ENCODE assay signal across 15 cellular contexts in the genomic region with DNA sequence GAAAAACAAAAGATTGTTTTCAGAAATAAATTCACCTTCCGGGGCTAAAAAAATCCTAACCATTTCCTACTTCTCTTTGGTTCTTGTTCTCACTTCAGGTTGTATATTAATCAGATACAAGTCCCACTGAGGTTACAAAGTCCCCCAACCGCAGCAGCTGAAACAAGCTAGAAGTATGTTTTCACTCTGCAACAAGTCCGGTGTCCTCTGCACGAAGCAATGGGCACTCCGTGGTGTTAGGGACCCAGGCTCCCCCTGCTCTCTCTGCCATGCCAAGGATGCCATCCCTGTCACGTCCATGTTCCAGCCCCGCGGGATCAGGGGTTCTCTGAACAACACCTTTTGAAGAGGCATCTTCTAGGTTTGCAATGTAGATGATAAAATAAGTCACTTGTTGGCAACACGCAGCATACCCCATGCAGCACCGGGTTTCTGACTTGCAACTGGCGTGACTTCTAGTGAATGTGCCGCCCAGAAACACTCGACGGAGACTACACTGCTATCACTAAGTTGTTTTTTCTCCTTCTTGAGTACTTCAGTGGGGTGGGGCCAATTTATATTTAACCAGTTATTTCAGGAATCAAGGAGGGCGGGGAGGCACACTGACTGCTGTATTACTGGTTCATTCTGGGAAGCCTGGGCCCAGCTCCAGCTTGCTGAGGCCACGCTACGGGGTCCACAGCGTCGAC. TPM values are rescaled to one million over a fixed set of nuclear protein-coding genes. Genes with fewer than 3 reads are reported as not detected.
A peak's percentile ranks its signal among the peaks of the same experiment; 100 is the strongest.
DNase-seq lines count a peak whose midpoint lies in the region; ATAC-seq and TF ChIP-seq lines count a peak whose summit lies in the region.
"Had no signal": no experiment of that assay in that cellular context is flagged by ENCODE, and none has a peak within 500 bp of the region (broad histone marks: within the 10 kb centered on the region; RNA-seq: fewer than 3 reads in every experiment).

No MANE protein-coding gene starts in this region.

- H3K4me1 Mint-ChIP-seq in chondrocyte (ENCODE audit: low read depth): peaks cover 34% of the 10 kb centered on the region

- H3K9me3 ChIP-seq in left lung (no peaks in the 10 kb centered on the region), thyroid gland (no peaks in the 10 kb centered on the region)

- no peaks in the 10 kb centered on the region for H3K9me3 Mint-ChIP-seq in chondrocyte (ENCODE audit: low read depth)
- H3K9me3 Mint-ChIP-seq: activated CD4-positive, alpha-beta memory T cell treated with anti-CD3 and anti-CD28 coated beads, Interleukin-2, amount 10 ng/mL, durations not matched to agents 7 days and 5 days; stimulated activated naive CD8-positive, alpha-beta T cell treated with anti-CD3 and anti-CD28 coated beads, Interleukin-15, amount 100 ng/mL, for 72 hours had no signal

- no peaks in the 10 kb centered on the region for H3K36me3 Mint-ChIP-seq in chondrocyte (ENCODE audit: low read depth)

- TF ChIP-seq POLR2A in thyroid gland (IDR thresholded peaks at IDR 0.05): peak in 1 of 2 donors; percentile 75

- 19 to 22% methylated on average over 14 to 19 of the region's 19 CpGs for WGBS in thyroid gland, 2 donors

- ATAC-seq in left lung: peak; percentile 87
- no peak for ATAC-seq in HG03039 (IDR thresholded peaks at IDR 0.05; ENCODE audit: unreplicated experiment)
- no peak; the same call in 2 of the 3 replicates for ATAC-seq in SK-N-SH treated with all-trans-retinoic acid at 6 μM for 48 hours
- ATAC-seq in GM21423 (IDR thresholded peaks at IDR 0.05; ENCODE audit: unreplicated experiment): no peak
- ATAC-seq: stimulated activated naive CD8-positive, alpha-beta T cell treated with anti-CD3 and anti-CD28 coated beads, Interleukin-15, amount 100 ng/mL, for 72 hours had no signal

- intact Hi-C loops in left lung (cut with DNase I): no loop called here
- intact Hi-C loops in thyroid gland (cut with DNase I): no loop called here

- H3K27ac Mint-ChIP-seq in chondrocyte (ENCODE audit: unreplicated experiment): peak overlapping the region; percentile 86
- H3K27ac Mint-ChIP-seq: activated CD4-positive, alpha-beta memory T cell treated with anti-CD3 and anti-CD28 coated beads, Interleukin-2, amount 10 ng/mL, durations not matched to agents 7 days and 5 days; stimulated activated naive CD8-positive, alpha-beta T cell treated with anti-CD3 and anti-CD28 coated beads, Interleukin-15, amount 100 ng/mL, for 72 hours had no signal

- DNase-seq in GM20000 (ENCODE audit: low spot score) (peak; percentile 63), chondrocyte (ENCODE audit: low spot score) (no peak), left lung (peak in 1 of 2 donors; percentile 70), thyroid gland (peak; percentile 92 to 94)
- no peak for DNase-seq in stimulated activated naive CD4-positive, alpha-beta T cell treated with Interleukin-2 at 50 U/mL for 16 hours (lab: John Stamatoyannopoulos, UW)
- DNase-seq: activated CD4-positive, alpha-beta memory T cell treated with anti-CD3 and anti-CD28 coated beads, Interleukin-2, amount 10 ng/mL, durations not matched to agents 7 days and 5 days; DMS79; NCI-H2171 treated with DMSO at 0.1 percent for 48 hours; stimulated activated CD4-positive, alpha-beta T cell treated with anti-CD3 and anti-CD28 coated beads, Interleukin-15, amount 100 ng/mL, for 24 hours; stimulated activated naive CD8-positive, alpha-beta T cell treated with anti-CD3 and anti-CD28 coated beads, Interleukin-15, amount 100 ng/mL, for 72 hours had no signal

- peak overlapping the region; percentile 36 for H3K4me3 Mint-ChIP-seq in chondrocyte (ENCODE audit: unreplicated experiment)
- H3K4me3 Mint-ChIP-seq: activated CD4-positive, alpha-beta memory T cell treated with anti-CD3 and anti-CD28 coated beads, Interleukin-2, amount 10 ng/mL, durations not matched to agents 7 days and 5 days; stimulated activated naive CD8-positive, alpha-beta T cell treated with anti-CD3 and anti-CD28 coated beads, Interleukin-15, amount 100 ng/mL, for 72 hours had no signal

- no peaks in the 10 kb centered on the region for H3K27me3 Mint-ChIP-seq in chondrocyte (ENCODE audit: low read depth)

- H3K4me1 ChIP-seq in left lung (no peaks in the 10 kb centered on the region), thyroid gland (peaks cover 54 to 57% of the 10 kb centered on the region in 2 donors)

- H3K4me3 ChIP-seq in left lung: no peak overlapping the region
- no peak overlapping the region for H3K4me3 ChIP-seq in thyroid gland (replicated peaks in 1 of 3)

- H3K27me3 ChIP-seq in left lung (peaks cover 0 to 7% of the 10 kb centered on the region in 2 donors), thyroid gland (no peaks in the 10 kb centered on the region)

- H3K36me3 ChIP-seq in left lung (no peaks in the 10 kb centered on the region), thyroid gland (no peaks in the 10 kb centered on the region)

- no peak for TF ChIP-seq CTCF in GM20000 (IDR thresholded peaks at IDR 0.05; ENCODE audit: extremely low read depth, missing control alignments)
- TF ChIP-seq CTCF in chondrocyte (IDR thresholded peaks at IDR 0.05): no peak
- TF ChIP-seq CTCF in left lung (IDR thresholded peaks at IDR 0.05): no peak
- TF ChIP-seq CTCF in thyroid gland (IDR thresholded peaks at IDR 0.05): no peak

- peak overlapping the region; percentile 57 to 67 for H3K27ac ChIP-seq in left lung
- H3K27ac ChIP-seq in thyroid gland: peak overlapping the region; percentile 86 to 97 (median 95)
- H3K27ac ChIP-seq: epithelial cell of prostate had no signal

TF ChIP-seq in SK-N-SH treated with all-trans-retinoic acid at 6 μM for 48 hours, 23 proteins besides CTCF, POLR2A, EP300 and RAD21 (continues in another document):
- TF ChIP-seq BACH2 (CRISPR knock-in tag; IDR thresholded peaks at IDR 0.05; ENCODE audit: borderline replicate concordance) (no peak), OSR1 (CRISPR knock-in tag; IDR thresholded peaks at IDR 0.05) (no peak), ZC3H10 (CRISPR knock-in tag; IDR thresholded peaks at IDR 0.05) (no peak), ESRRG (CRISPR knock-in tag; IDR thresholded peaks at IDR 0.05) (no peak), ZNF565 (CRISPR knock-in tag; conservative IDR thresholded peaks at IDR 0.05; ENCODE audit: low read depth) (no peak), PPARA (CRISPR knock-in tag; IDR thresholded peaks at IDR 0.05; ENCODE audit: borderline replicate concordance) (no peak), ZNF70 (CRISPR knock-in tag; IDR thresholded peaks at IDR 0.05) (no peak)
- TF ChIP-seq, protein P1, sequence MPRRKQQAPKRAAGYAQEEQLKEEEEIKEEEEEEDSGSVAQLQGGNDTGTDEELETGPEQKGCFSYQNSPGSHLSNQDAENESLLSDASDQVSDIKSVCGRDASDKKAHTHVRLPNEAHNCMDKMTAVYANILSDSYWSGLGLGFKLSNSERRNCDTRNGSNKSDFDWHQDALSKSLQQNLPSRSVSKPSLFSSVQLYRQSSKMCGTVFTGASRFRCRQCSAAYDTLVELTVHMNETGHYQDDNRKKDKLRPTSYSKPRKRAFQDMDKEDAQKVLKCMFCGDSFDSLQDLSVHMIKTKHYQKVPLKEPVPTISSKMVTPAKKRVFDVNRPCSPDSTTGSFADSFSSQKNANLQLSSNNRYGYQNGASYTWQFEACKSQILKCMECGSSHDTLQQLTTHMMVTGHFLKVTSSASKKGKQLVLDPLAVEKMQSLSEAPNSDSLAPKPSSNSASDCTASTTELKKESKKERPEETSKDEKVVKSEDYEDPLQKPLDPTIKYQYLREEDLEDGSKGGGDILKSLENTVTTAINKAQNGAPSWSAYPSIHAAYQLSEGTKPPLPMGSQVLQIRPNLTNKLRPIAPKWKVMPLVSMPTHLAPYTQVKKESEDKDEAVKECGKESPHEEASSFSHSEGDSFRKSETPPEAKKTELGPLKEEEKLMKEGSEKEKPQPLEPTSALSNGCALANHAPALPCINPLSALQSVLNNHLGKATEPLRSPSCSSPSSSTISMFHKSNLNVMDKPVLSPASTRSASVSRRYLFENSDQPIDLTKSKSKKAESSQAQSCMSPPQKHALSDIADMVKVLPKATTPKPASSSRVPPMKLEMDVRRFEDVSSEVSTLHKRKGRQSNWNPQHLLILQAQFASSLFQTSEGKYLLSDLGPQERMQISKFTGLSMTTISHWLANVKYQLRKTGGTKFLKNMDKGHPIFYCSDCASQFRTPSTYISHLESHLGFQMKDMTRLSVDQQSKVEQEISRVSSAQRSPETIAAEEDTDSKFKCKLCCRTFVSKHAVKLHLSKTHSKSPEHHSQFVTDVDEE (CRISPR knock-in tag; IDR thresholded peaks at IDR 0.05): no peak
- TF ChIP-seq, protein P2, sequence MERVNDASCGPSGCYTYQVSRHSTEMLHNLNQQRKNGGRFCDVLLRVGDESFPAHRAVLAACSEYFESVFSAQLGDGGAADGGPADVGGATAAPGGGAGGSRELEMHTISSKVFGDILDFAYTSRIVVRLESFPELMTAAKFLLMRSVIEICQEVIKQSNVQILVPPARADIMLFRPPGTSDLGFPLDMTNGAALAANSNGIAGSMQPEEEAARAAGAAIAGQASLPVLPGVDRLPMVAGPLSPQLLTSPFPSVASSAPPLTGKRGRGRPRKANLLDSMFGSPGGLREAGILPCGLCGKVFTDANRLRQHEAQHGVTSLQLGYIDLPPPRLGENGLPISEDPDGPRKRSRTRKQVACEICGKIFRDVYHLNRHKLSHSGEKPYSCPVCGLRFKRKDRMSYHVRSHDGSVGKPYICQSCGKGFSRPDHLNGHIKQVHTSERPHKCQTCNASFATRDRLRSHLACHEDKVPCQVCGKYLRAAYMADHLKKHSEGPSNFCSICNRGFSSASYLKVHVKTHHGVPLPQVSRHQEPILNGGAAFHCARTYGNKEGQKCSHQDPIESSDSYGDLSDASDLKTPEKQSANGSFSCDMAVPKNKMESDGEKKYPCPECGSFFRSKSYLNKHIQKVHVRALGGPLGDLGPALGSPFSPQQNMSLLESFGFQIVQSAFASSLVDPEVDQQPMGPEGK (CRISPR knock-in tag; IDR thresholded peaks at IDR 0.05; ENCODE audit: borderline replicate concordance): no peak

RNA-seq across cellular contexts. Expression of a gene that starts 25.4 kb away (rescaled TPM):
- 637 to 652 TPM (median 644 TPM) in 3 replicates for total RNA-seq in chondrocyte
- total RNA-seq in left lung: 1,000 to 10,000 TPM in 1 of 2 donors, 100 to 1,000 TPM in 1; 790 to 1,058 TPM
- total RNA-seq in thyroid gland: 1,000 to 10,000 TPM in 3 of 4 donors, 100 to 1,000 TPM in 1; 877 to 4,013 (median 1,716) TPM

RNA-seq across cellular contexts. Expression of a gene that starts 35.0 kb away (rescaled TPM):
- total RNA-seq in chondrocyte (not detected in 3 replicates), left lung (not detected), thyroid gland (not detected)
- total RNA-seq: activated CD4-positive, alpha-beta memory T cell treated with anti-CD3 and anti-CD28 coated beads, Interleukin-2, amount 10 ng/mL, durations not matched to agents 7 days and 5 days; lung microvascular endothelial cell had no signal

RNA-seq across cellular contexts. Expression of a gene that starts 48.5 kb away (rescaled TPM):
- 119 to 151 TPM (median 121 TPM) in 3 replicates for total RNA-seq in chondrocyte
- 100 to 1,000 TPM; 136 to 155 TPM for total RNA-seq in left lung
- 100 to 1,000 TPM; 323 to 401 (median 356) TPM for total RNA-seq in thyroid gland

RNA-seq across cellular contexts. Expression of a gene that starts 50.3 kb away (rescaled TPM):
- total RNA-seq in chondrocyte (27.5 to 42.5 TPM (median 36.6 TPM) in 3 replicates), left lung (10 to 100 TPM; 82.2 to 92.8 TPM), thyroid gland (100 to 1,000 TPM in 2 of 4 donors, 10 to 100 TPM in 2; 90.0 to 240 (median 148) TPM)

RNA-seq across cellular contexts. Expression of a gene that starts 53.1 kb away (rescaled TPM):
- 39.8 to 44.7 TPM (median 40.5 TPM) in 3 replicates for total RNA-seq in chondrocyte
- 10 to 100 TPM; 51.6 to 55.5 TPM for total RNA-seq in left lung
- total RNA-seq in thyroid gland: 10 to 100 TPM; 22.8 to 52.6 (median 47.2) TPM

Comparison
In these comparisons a context has a peak if more than half of its experiments do, and no peak if none do; other contexts are left out.
1. DNase-seq: peak in GM20000 (single experiment) and thyroid gland (2 of 2); none in chondrocyte (single experiment) and stimulated activated naive CD4-positive, alpha-beta T cell treated with Interleukin-2 at 50 U/mL for 16 hours (single experiment).